In the genomic region with DNA sequence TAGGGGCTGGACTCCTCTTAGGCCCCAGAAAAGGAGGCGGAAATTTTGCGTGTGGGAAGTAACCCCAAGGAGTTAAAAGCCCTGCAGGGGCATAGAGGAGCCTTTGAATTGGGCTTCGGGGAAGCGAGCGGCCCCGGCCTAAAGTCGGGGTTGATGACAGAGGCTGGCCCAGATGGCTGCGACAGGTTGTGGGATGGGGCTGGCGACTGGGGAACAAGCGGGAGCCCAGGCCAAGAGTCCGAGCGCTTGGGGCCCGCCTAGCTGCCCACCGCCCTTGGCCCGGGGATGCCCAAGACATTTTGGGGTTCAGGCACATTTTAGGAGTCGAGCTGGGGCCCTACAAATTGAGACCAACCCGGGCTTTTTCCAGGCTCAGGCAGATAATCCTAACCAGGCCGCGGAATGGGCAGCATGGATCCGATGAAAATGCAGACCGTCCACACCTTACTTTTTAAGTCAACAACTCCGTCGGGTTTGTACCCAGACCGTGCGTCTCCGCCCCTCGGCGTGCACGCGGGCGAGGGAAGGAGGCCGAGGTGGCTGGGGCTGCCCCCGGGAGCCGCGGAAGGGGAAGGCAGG, we compare ENCODE assay signal across 6 cellular contexts. TPM values are rescaled to one million over a fixed set of nuclear protein-coding genes. Genes with fewer than 3 reads are reported as not detected.
DNase-seq lines count a peak whose midpoint lies in the region; TF ChIP-seq lines count a peak whose summit lies in the region.

No MANE protein-coding gene starts in this region.

- peak overlapping the region; percentile 67 for H2AK5ac ChIP-seq in trophoblast cell (ENCODE audit: low read length)

- H3K36me3 ChIP-seq in HUES6 (ENCODE audit: control insufficient read depth, insufficient read depth, low read length) (0 out of 2 replicates have a peak, but pooled peaks cover 3% of the 10 kb centered on the region), trophoblast cell (ENCODE audit: control insufficient read depth in 1 of 2, insufficient read depth in 2 of 2, low read length in 2 of 2) (peaks cover 12 to 15% of the 10 kb centered on the region in 2 experiments)

- no peak for TF ChIP-seq CTCF in coronary artery (IDR thresholded peaks at IDR 0.05)

- H3K79me1 ChIP-seq in trophoblast cell (ENCODE audit: low read length): peaks cover 26% of the 10 kb centered on the region

- no peak for DNase-seq in coronary artery (ENCODE audit: low spot score)
- no peak for DNase-seq in trophoblast cell
- DNase-seq in CD1c-positive myeloid dendritic cell (ENCODE audit: extremely low spot score): no peak
- DNase-seq in activated CD4-positive, alpha-beta T cell treated with anti-CD3 and anti-CD28 coated beads, Interleukin-2, amount 50 U/mL, for 48 hours: no peak
- DNase-seq in SIG-M5 treated with dmso at 0.1 percent for 504 hours (lab: John Stamatoyannopoulos, UW; ENCODE audit: unreplicated experiment): no peak

- peaks cover 37% of the 10 kb centered on the region for H3K4me1 ChIP-seq in HUES6 (ENCODE audit: control insufficient read depth, insufficient read depth, low read length)
- H3K4me1 ChIP-seq in trophoblast cell (ENCODE audit: control insufficient read depth in 1 of 2, insufficient read depth in 2 of 2, low read length in 2 of 2): peaks cover 14 to 17% of the 10 kb centered on the region in 2 experiments

- peak overlapping the region; percentile 64 for H3K18ac ChIP-seq in trophoblast cell (ENCODE audit: low read length)

- H2AFZ ChIP-seq in trophoblast cell (ENCODE audit: insufficient read depth, low read length, poor library complexity): peak overlapping the region; percentile 87

- 0 out of 2 replicates have a peak, but pooled peaks cover 5% of the 10 kb centered on the region for H3K27me3 ChIP-seq in HUES6 (ENCODE audit: control insufficient read depth, insufficient read depth, low read length)
- H3K27me3 ChIP-seq in trophoblast cell (ENCODE audit: insufficient read depth, low read length): no peaks in the 10 kb centered on the region

- no peaks in the 10 kb centered on the region for H3K9me3 ChIP-seq in HUES6 (ENCODE audit: control insufficient read depth, insufficient read depth, low read depth, low read length)
- no peaks in the 10 kb centered on the region for H3K9me3 ChIP-seq in trophoblast cell (ENCODE audit: insufficient read depth, low read depth, low read length)

- peak overlapping the region; percentile 50 for H3K4ac ChIP-seq in trophoblast cell (ENCODE audit: low read depth, low read length)

- H4K12ac ChIP-seq in trophoblast cell (ENCODE audit: low read depth, low read length): peak overlapping the region; percentile 85

- H2BK12ac ChIP-seq in trophoblast cell (ENCODE audit: low read length): no peak overlapping the region

- peak overlapping the region; percentile 45 for H2BK120ac ChIP-seq in trophoblast cell (ENCODE audit: insufficient read depth, low read length, poor library complexity)

- H3K4me3 ChIP-seq in HUES6 (ENCODE audit: low read depth, low read length) (peak overlapping the region; percentile 77), coronary artery (peak overlapping the region; percentile 77), trophoblast cell (ENCODE audit: low read depth, low read length) (peak overlapping the region; percentile 84)

- peaks cover 36% of the 10 kb centered on the region for H3K79me2 ChIP-seq in trophoblast cell (ENCODE audit: control insufficient read depth, insufficient read depth, low read length, poor library complexity)

- H3K27ac ChIP-seq in HUES6 (ENCODE audit: low read depth, low read length) (peak overlapping the region; percentile 81; the same call in 1 of the 2 replicates), coronary artery (peak overlapping the region; percentile 50 to 86), trophoblast cell (ENCODE audit: low read depth, low read length) (peak overlapping the region; percentile 94)

- peak overlapping the region; percentile 82 for H3K9ac ChIP-seq in HUES6 (ENCODE audit: low read length)
- H3K9ac ChIP-seq in trophoblast cell (ENCODE audit: low read length): peak overlapping the region; percentile 81

- peak overlapping the region; percentile 86 for H2BK5ac ChIP-seq in trophoblast cell (ENCODE audit: low read depth, low read length, poor library complexity)

- peak overlapping the region; percentile 80 for H4K91ac ChIP-seq in trophoblast cell (ENCODE audit: low read depth, low read length)

- H3K14ac ChIP-seq in trophoblast cell (ENCODE audit: low read length): peak overlapping the region; percentile 79

- H3K23ac ChIP-seq in trophoblast cell (ENCODE audit: low read length): no peak overlapping the region

- peak overlapping the region; percentile 78 for H4K8ac ChIP-seq in trophoblast cell (ENCODE audit: low read depth, low read length)

- peak overlapping the region; percentile 78 for H3K4me2 ChIP-seq in trophoblast cell (ENCODE audit: low read length)

- no CpG with 5 or more reads among the region's 35 CpGs for WGBS in trophoblast cell (ENCODE audit: extremely low coverage, insufficient coverage, insufficient read length)

RNA-seq across cellular contexts. Expression of gene RTKN, which starts 0.5 kb away (rescaled TPM):
- 44.2 and 46.2 TPM in 2 replicates for polyA plus RNA-seq in trophoblast cell (2013)

RNA-seq across cellular contexts. Expression of gene INO80B, which starts 13.7 kb away (rescaled TPM):
- 22.8 and 23.3 TPM in 2 replicates for polyA plus RNA-seq in trophoblast cell (2013)

RNA-seq across cellular contexts. Expression of gene WBP1, which starts 17.0 kb away (rescaled TPM):
- 80.5 and 81.5 TPM in 2 replicates for polyA plus RNA-seq in trophoblast cell (2013)

RNA-seq across cellular contexts. Expression of gene WDR54, which starts 19.7 kb away (rescaled TPM):
- 4.7 TPM in 2 replicates for polyA plus RNA-seq in trophoblast cell (2013)

RNA-seq across cellular contexts. Expression of gene C2orf81, which starts 19.8 kb away (rescaled TPM):
- 0.29 and 0.31 TPM in 2 replicates for polyA plus RNA-seq in trophoblast cell (2013)
